In genomic region chrX:49233176-49233575, GRCh38 we compare ENCODE assay signal across 30 cellular contexts. TPM values are rescaled to one million over a fixed set of nuclear protein-coding genes. Genes with fewer than 3 reads are reported as not detected.
A peak's percentile ranks its signal among the peaks of the same experiment; 100 is the strongest.
DNase-seq lines count a peak whose midpoint lies in the region; ATAC-seq, FAIRE-seq and TF ChIP-seq lines count a peak whose summit lies in the region.
"Had no signal": no experiment of that assay in that cellular context is flagged by ENCODE, and none has a peak within 500 bp of the region (broad histone marks: within the 10 kb centered on the region; RNA-seq: fewer than 3 reads in every experiment).

CACNA1F (minus strand) TSS chrX:49233340; CDS start chrX:49233309, 31 bp downstream.

- no peaks in the 10 kb centered on the region for H3K27me3 ChIP-seq in GM23248 (replicated peaks; ENCODE audit: insufficient read depth)
- no peaks in the 10 kb centered on the region for H3K27me3 ChIP-seq in K562 (ENCODE audit: control insufficient read depth in 2 of 2, insufficient read depth in 2 of 2, low read length in 2 of 2)
- no peaks in the 10 kb centered on the region for H3K27me3 ChIP-seq in ovary
- H3K27me3 ChIP-seq: ascending aorta, right lobe of liver, upper lobe of left lung had no signal

- H4K20me1 ChIP-seq in GM23248 (ENCODE audit: insufficient read depth) (no peaks in the 10 kb centered on the region), K562 (replicated peaks; ENCODE audit: control insufficient read depth, insufficient read depth, low read length) (no peaks in the 10 kb centered on the region)

- CTCF ChIA-PET in activated naive CD4-positive, alpha-beta T cell treated with anti-CD3 and anti-CD28 coated beads, Interleukin-2, amount 10 ng/mL, durations not matched to agents 7 days and 5 days (lab: Charles Lee), result no interaction called here
- CTCF ChIA-PET in K562 (lab: Yijun Ruan, JAX; ENCODE audit: low intra/inter-chr PET ratio), result no interaction called here
- CTCF ChIA-PET in activated CD4-positive, alpha-beta memory T cell treated with anti-CD3 and anti-CD28 coated beads, Interleukin-2, amount 10 ng/mL, durations not matched to agents 7 days and 5 days (lab: Charles Lee), result no interaction called here

- TF ChIP-seq POLR2A in K562 (conservative IDR thresholded peaks at IDR 0.05) (no peak), ovary (IDR thresholded peaks at IDR 0.05) (no peak)

- H3K27ac Mint-ChIP-seq in activated naive CD4-positive, alpha-beta T cell treated with anti-CD3 and anti-CD28 coated beads, Interleukin-2, amount 10 ng/mL, durations not matched to agents 7 days and 5 days, result peak within 1 kb of the TSS; percentile 70
- H3K27ac Mint-ChIP-seq in naive thymus-derived CD8-positive, alpha-beta T cell, result peak within 1 kb of the TSS in 7 of 10 donors; percentile 31 to 75 (median 54)
- no peak within 1 kb of the TSS for H3K27ac Mint-ChIP-seq in activated CD4-positive, alpha-beta memory T cell treated with anti-CD3 and anti-CD28 coated beads, Interleukin-2, amount 10 ng/mL, durations not matched to agents 7 days and 5 days
- H3K27ac Mint-ChIP-seq: nephron had no signal

- H3K9me3 Mint-ChIP-seq in activated naive CD4-positive, alpha-beta T cell treated with anti-CD3 and anti-CD28 coated beads, Interleukin-2, amount 10 ng/mL, durations not matched to agents 7 days and 5 days, result no peaks in the 10 kb centered on the region
- H3K9me3 Mint-ChIP-seq in naive thymus-derived CD8-positive, alpha-beta T cell, result no peaks in the 10 kb centered on the region
- H3K9me3 Mint-ChIP-seq in activated CD4-positive, alpha-beta memory T cell treated with anti-CD3 and anti-CD28 coated beads, Interleukin-2, amount 10 ng/mL, durations not matched to agents 7 days and 5 days, result no peaks in the 10 kb centered on the region

- H3K9me3 ChIP-seq in GM23248 (ENCODE audit: low read depth), result no peaks in the 10 kb centered on the region
- H3K9me3 ChIP-seq in K562 (replicated peaks; ENCODE audit: control insufficient read depth, insufficient read depth, low read depth, low read length), result no peaks in the 10 kb centered on the region
- H3K9me3 ChIP-seq in ovary, result no peaks in the 10 kb centered on the region
- H3K9me3 ChIP-seq: A549, ascending aorta, HAP-1, right lobe of liver had no signal

- WGBS in GM23248 (ENCODE audit: low coverage in 1 of 2, low lambda C conversion rate in 2 of 2, missing lambda C conversion rate in 2 of 2), 2 experiments, result 96 to 99% methylated on average over 7 to 9 of the region's 9 CpGs
- WGBS in K562 (ENCODE audit: insufficient coverage, low coverage, missing lambda C conversion rate), result 44% methylated on average over 5 of the region's 9 CpGs
- WGBS in ovary, 3 donors, result 72 to 73% (median 73%) methylated on average over 9 of the region's 9 CpGs

- no peaks in the 10 kb centered on the region for H3K9me1 ChIP-seq in K562 (ENCODE audit: control insufficient read depth, insufficient read depth, low read length)

- H3K4me3 ChIP-seq in GM23248, result 0 out of 2 replicates have a peak within 1 kb of the TSS, but pooled peaks have one; percentile 26
- H3K4me3 ChIP-seq in K562, result no peak within 1 kb of the TSS
- no peak within 1 kb of the TSS for H3K4me3 ChIP-seq in ovary
- H3K4me3 ChIP-seq: A549, ascending aorta, HAP-1, right lobe of liver, upper lobe of left lung had no signal

- H3K4me2 ChIP-seq in GM23248 (ENCODE audit: unreplicated experiment) (no peak within 1 kb of the TSS), K562 (ENCODE audit: insufficient read depth, low read length) (no peak within 1 kb of the TSS)
- H3K4me2 ChIP-seq: A549 had no signal

- intact Hi-C loops in K562 (cut with micrococcal nuclease) (no loop called here), ovary (cut with DNase I) (no loop called here)

- H3K9me2 ChIP-seq in GM23248 (ENCODE audit: insufficient read depth), result no peaks in the 10 kb centered on the region

- H3K36me3 ChIP-seq in GM23248 (ENCODE audit: low read depth) (no peaks in the 10 kb centered on the region), K562 (ENCODE audit: control insufficient read depth, insufficient read depth, low read length) (0 out of 3 replicates have a peak, but pooled peaks cover 6% of the 10 kb centered on the region), ovary (no peaks in the 10 kb centered on the region)
- H3K36me3 ChIP-seq: ascending aorta, HAP-1, right lobe of liver, upper lobe of left lung had no signal

- 0 out of 2 replicates have a peak, but pooled peaks cover 5% of the 10 kb centered on the region for H3K79me2 ChIP-seq in GM23248 (ENCODE audit: insufficient read depth)
- H3K79me2 ChIP-seq in K562 (ENCODE audit: control insufficient read depth, insufficient read depth, low read length), result peaks cover 23% of the 10 kb centered on the region
- H3K79me2 ChIP-seq: parathyroid adenoma had no signal

- H3K4me3 Mint-ChIP-seq in activated naive CD4-positive, alpha-beta T cell treated with anti-CD3 and anti-CD28 coated beads, Interleukin-2, amount 10 ng/mL, durations not matched to agents 7 days and 5 days, result no peak within 1 kb of the TSS
- peak within 1 kb of the TSS in 2 of 10 donors; percentile 24 to 26 for H3K4me3 Mint-ChIP-seq in naive thymus-derived CD8-positive, alpha-beta T cell
- H3K4me3 Mint-ChIP-seq in activated CD4-positive, alpha-beta memory T cell treated with anti-CD3 and anti-CD28 coated beads, Interleukin-2, amount 10 ng/mL, durations not matched to agents 7 days and 5 days, result no peak within 1 kb of the TSS

- H3K27ac ChIP-seq in GM23248, result no peak within 1 kb of the TSS
- H3K27ac ChIP-seq in K562 (ENCODE audit: extremely low read depth, low read depth, low read length), result no peak within 1 kb of the TSS
- no peak within 1 kb of the TSS for H3K27ac ChIP-seq in ovary
- H3K27ac ChIP-seq: A549, ascending aorta, parathyroid adenoma, right lobe of liver, upper lobe of left lung had no signal

- peaks cover 6% of the 10 kb centered on the region for H3K27me3 Mint-ChIP-seq in activated naive CD4-positive, alpha-beta T cell treated with anti-CD3 and anti-CD28 coated beads, Interleukin-2, amount 10 ng/mL, durations not matched to agents 7 days and 5 days
- H3K27me3 Mint-ChIP-seq in naive thymus-derived CD8-positive, alpha-beta T cell, result no peaks in the 10 kb centered on the region
- H3K27me3 Mint-ChIP-seq in activated CD4-positive, alpha-beta memory T cell treated with anti-CD3 and anti-CD28 coated beads, Interleukin-2, amount 10 ng/mL, durations not matched to agents 7 days and 5 days, result no peaks in the 10 kb centered on the region

- in situ Hi-C loops in GM23248 (cut with MboI) (no loop called here), K562 (cut with MboI) (no loop called here)

- no peaks in the 10 kb centered on the region for H3F3A ChIP-seq in GM23248 (ENCODE audit: insufficient read depth)

- no peak for TF ChIP-seq RAD21 in K562 (CRISPR knock-in tag; conservative IDR thresholded peaks at IDR 0.05 in 1 of 2, IDR thresholded peaks at IDR 0.05 in 1 of 2)

- H3K4me1 Mint-ChIP-seq in activated naive CD4-positive, alpha-beta T cell treated with anti-CD3 and anti-CD28 coated beads, Interleukin-2, amount 10 ng/mL, durations not matched to agents 7 days and 5 days, result peaks cover 46% of the 10 kb centered on the region
- H3K4me1 Mint-ChIP-seq in naive thymus-derived CD8-positive, alpha-beta T cell, result peaks cover 14 to 38% (median 34%) of the 10 kb centered on the region in 4 donors
- H3K4me1 Mint-ChIP-seq in activated CD4-positive, alpha-beta memory T cell treated with anti-CD3 and anti-CD28 coated beads, Interleukin-2, amount 10 ng/mL, durations not matched to agents 7 days and 5 days, result peaks cover 44% of the 10 kb centered on the region

- ATAC-seq in K562, result no peak
- ATAC-seq in naive thymus-derived CD8-positive, alpha-beta T cell, result no peak
- ATAC-seq: A549; activated CD4-positive, CD25-positive, alpha-beta regulatory T cell treated with anti-CD3 and anti-CD28 coated beads, Interleukin-2, amount 50 U/mL, for 24 hours; right lobe of liver had no signal

- TF ChIP-seq CTCF in K562 (IDR thresholded peaks at IDR 0.05 in 2 of 3, conservative IDR thresholded peaks at IDR 0.05 in 1 of 3; ENCODE audit: insufficient read depth in 2 of 3, low read depth in 1 of 3, low read length in 3 of 3), result no peak
- TF ChIP-seq CTCF in ovary (IDR thresholded peaks at IDR 0.05), result no peak

- DNase-seq in activated naive CD4-positive, alpha-beta T cell treated with anti-CD3 and anti-CD28 coated beads, Interleukin-2, amount 10 ng/mL, durations not matched to agents 7 days and 5 days, result no peak
- DNase-seq in activated naive CD4-positive, alpha-beta T cell treated with Interleukin-2 at 50 U/mL for 16 hours, result no peak
- DNase-seq in GM23248 (no peak), K562 (ENCODE audit: extremely low read depth in 1 of 4, low spot score in 3 of 4) (no peak), T-helper 1 cell (no peak), ovary (no peak)
- no peak for DNase-seq in naive thymus-derived CD8-positive, alpha-beta T cell
- no peak for DNase-seq in activated CD4-positive, alpha-beta memory T cell treated with anti-CD3 and anti-CD28 coated beads, Interleukin-2, amount 10 ng/mL, durations not matched to agents 7 days and 5 days
- DNase-seq: activated naive CD4-positive, alpha-beta T cell treated with anti-CD3 and anti-CD28 coated beads, Interleukin-2, amount 50 U/mL, for 16 hours; activated T-cell treated with anti-CD3 and anti-CD28 coated beads, Interleukin-2, amount 50 U/mL, for 48 hours; AML-193; caudate nucleus; GDM1; NCI-H1105 treated with DMSO at 0.1 percent for 48 hours; NCI-H2029; NCI-H748 treated with DMSO at 0.1 percent for 48 hours; right lobe of liver; RPMI8226; stimulated activated CD4-positive, alpha-beta T cell treated with anti-CD3 and anti-CD28 coated beads, Interleukin-12 subunit alpha, Interleukin-12 subunit beta, amount 100 ng/mL, for 4 hours; stimulated activated CD4-positive, alpha-beta T cell treated with anti-CD3 and anti-CD28 coated beads, Interleukin-4, amount 100 ng/mL, for 1 hour had no signal

- TF ChIP-seq EP300 in K562 (IDR thresholded peaks at IDR 0.05; ENCODE audit: low read length) (no peak), ovary (IDR thresholded peaks at IDR 0.05) (no peak)

- peaks cover 7% of the 10 kb centered on the region for H3K36me3 Mint-ChIP-seq in activated naive CD4-positive, alpha-beta T cell treated with anti-CD3 and anti-CD28 coated beads, Interleukin-2, amount 10 ng/mL, durations not matched to agents 7 days and 5 days
- H3K36me3 Mint-ChIP-seq in naive thymus-derived CD8-positive, alpha-beta T cell, result no peaks in the 10 kb centered on the region
- H3K36me3 Mint-ChIP-seq in activated CD4-positive, alpha-beta memory T cell treated with anti-CD3 and anti-CD28 coated beads, Interleukin-2, amount 10 ng/mL, durations not matched to agents 7 days and 5 days (ENCODE audit: low read depth), result peaks cover 11% of the 10 kb centered on the region

- no peaks in the 10 kb centered on the region for H3K4me1 ChIP-seq in GM23248 (ENCODE audit: insufficient read depth)
- H3K4me1 ChIP-seq in K562 (replicated peaks in 1 of 2; ENCODE audit: control insufficient read depth in 2 of 2, insufficient read depth in 2 of 2, low read length in 2 of 2), result peaks cover 18 to 55% of the 10 kb centered on the region in 2 experiments; a peak in 4 of 5 replicates
- H3K4me1 ChIP-seq in ovary (ENCODE audit: insufficient read depth), result no peaks in the 10 kb centered on the region
- H3K4me1 ChIP-seq: ascending aorta, HAP-1, parathyroid adenoma, right lobe of liver had no signal

- H2AFZ ChIP-seq in GM23248 (peak within 1 kb of the TSS; percentile 71), K562 (ENCODE audit: low read depth, low read length) (peak within 1 kb of the TSS; percentile 42; the same call in 1 of the 2 replicates)
- H2AFZ ChIP-seq: parathyroid adenoma had no signal

- BruUV-seq in K562 (replicated peaks; lab: Mats Ljungman, UMichigan), result no TSS peak

- no peak within 1 kb of the TSS for H3K9ac ChIP-seq in GM23248
- peak within 1 kb of the TSS in 1 of 2 experiments; percentile 26; a peak in 1 of 4 replicates for H3K9ac ChIP-seq in K562 (ENCODE audit: insufficient read depth in 1 of 2, low read depth in 2 of 2, low read length in 2 of 2)
- H3K9ac ChIP-seq: parathyroid adenoma had no signal

- no peak for FAIRE-seq in K562 (lab: Jason Lieb, UNC)
- FAIRE-seq: A549, TTC549 had no signal

- POLR2A ChIA-PET in K562 (lab: Yijun Ruan, JAX), result interaction anchor here (0.7 kb wide), 1 partner anchor 43 kb away, joined by 4 read pairs; no protein-coding TSS in a partner anchor
- POLR2A ChIA-PET in naive thymus-derived CD8-positive, alpha-beta T cell (lab: Charles Lee), result no interaction called here
- POLR2A ChIA-PET in activated CD4-positive, alpha-beta memory T cell treated with anti-CD3 and anti-CD28 coated beads, Interleukin-2, amount 10 ng/mL, durations not matched to agents 7 days and 5 days (lab: Charles Lee), result interaction anchor here (0.8 kb wide), 1 partner anchor 36 kb away, joined by 4 read pairs; no protein-coding TSS in a partner anchor

RNA-seq across cellular contexts. Expression of gene CACNA1F, which starts in this region (rescaled TPM):
- total RNA-seq in GM23248 (2014; rRNA removed; shearing (Covaris generic)), result not detected in 2 replicates
- polyA plus RNA-seq in GM23248 (2016; fragmentation: Nextera tagmentation; extraction: Ambion mirVana), result not detected in 2 replicates
- total RNA-seq in K562 (2011; cell fraction: chromatin; rRNA removed; ENCODE audit: low replicate concordance), result 2.0 TPM in 2 replicates
- 0.79 and 0.83 TPM in 2 replicates for total RNA-seq in K562 (2011; cell fraction: nucleolus; rRNA removed)
- 0.84 and 1.7 TPM in 2 replicates for total RNA-seq in K562 (2011; cell fraction: nucleoplasm; rRNA removed)
- under 0.01 TPM in 1 of 2 replicates, not detected in the other for total RNA-seq in K562 (2014; rRNA removed)
- not detected in 2 replicates for total RNA-seq in K562 (2014; rRNA removed; fragmentation: Illumina TruSeq; extraction: Trizol)
- total RNA-seq in K562 (2015; rRNA removed; fragmentation: Illumina TruSeq; extraction: Trizol), result not detected in 2 replicates
- 0.04 TPM in 2 replicates for total RNA-seq in K562 (2021)
- polyA plus RNA-seq in K562 (2011; rRNA removed), result 0.13 and 0.37 TPM in 2 replicates
- 0.10 and 0.22 TPM in 2 replicates for polyA plus RNA-seq in K562 (2011; cell fraction: cytosol; rRNA removed)
- polyA plus RNA-seq in K562 (2011; cell fraction: nucleus; rRNA removed), result 1.5 and 1.9 TPM in 2 replicates
- 0.10 and 0.36 TPM in 2 replicates for polyA plus RNA-seq in K562 (2012)
- polyA plus RNA-seq in K562 (2014; fragmentation: Illumina TruSeq; extraction: Trizol), result 0.01 and 0.03 TPM in 2 replicates
- polyA plus RNA-seq in K562 (2014; fragmentation: Nextera tagmentation; extraction: Ambion mirVana), result under 1 TPM in 1 of 2 experiments, not detected in 1; 0.01 TPM
- polyA plus RNA-seq in K562 (2014; rRNA removed), result 0.15 and 0.41 TPM in 2 replicates
- polyA minus RNA-seq in K562 (2011; rRNA and poly(A)+ RNA removed), result 0.04 and 0.06 TPM in 2 replicates
- not detected in 2 replicates for polyA minus RNA-seq in K562 (2011; cell fraction: cytosol; rRNA and poly(A)+ RNA removed)
- 0.27 and 0.56 TPM in 2 replicates for polyA minus RNA-seq in K562 (2011; cell fraction: nucleus; rRNA and poly(A)+ RNA removed)
- 1 to 10 TPM; 3.6 to 3.8 TPM for total RNA-seq in naive thymus-derived CD8-positive, alpha-beta T cell
- polyA plus RNA-seq in naive thymus-derived CD8-positive, alpha-beta T cell, result under 1 TPM in 1 of 3 donors, not detected in 2; 0.02 TPM
- under 1 TPM; 0.50 to 0.93 TPM for total RNA-seq in activated CD4-positive, alpha-beta memory T cell treated with anti-CD3 and anti-CD28 coated beads, Interleukin-2, amount 10 ng/mL, durations not matched to agents 7 days and 5 days
- under 1 TPM in 5 of 7 donors, not detected in 2; 0.10 to 0.23 (median 0.15) TPM for total RNA-seq in ovary
- under 1 TPM; 0.02 to 0.32 TPM for polyA plus RNA-seq in ovary
- total RNA-seq: ascending aorta, liver, M059J had no signal
- polyA plus RNA-seq: A549 had no signal
